ENCODE assay signal across 8 cellular contexts in the genomic region with DNA sequence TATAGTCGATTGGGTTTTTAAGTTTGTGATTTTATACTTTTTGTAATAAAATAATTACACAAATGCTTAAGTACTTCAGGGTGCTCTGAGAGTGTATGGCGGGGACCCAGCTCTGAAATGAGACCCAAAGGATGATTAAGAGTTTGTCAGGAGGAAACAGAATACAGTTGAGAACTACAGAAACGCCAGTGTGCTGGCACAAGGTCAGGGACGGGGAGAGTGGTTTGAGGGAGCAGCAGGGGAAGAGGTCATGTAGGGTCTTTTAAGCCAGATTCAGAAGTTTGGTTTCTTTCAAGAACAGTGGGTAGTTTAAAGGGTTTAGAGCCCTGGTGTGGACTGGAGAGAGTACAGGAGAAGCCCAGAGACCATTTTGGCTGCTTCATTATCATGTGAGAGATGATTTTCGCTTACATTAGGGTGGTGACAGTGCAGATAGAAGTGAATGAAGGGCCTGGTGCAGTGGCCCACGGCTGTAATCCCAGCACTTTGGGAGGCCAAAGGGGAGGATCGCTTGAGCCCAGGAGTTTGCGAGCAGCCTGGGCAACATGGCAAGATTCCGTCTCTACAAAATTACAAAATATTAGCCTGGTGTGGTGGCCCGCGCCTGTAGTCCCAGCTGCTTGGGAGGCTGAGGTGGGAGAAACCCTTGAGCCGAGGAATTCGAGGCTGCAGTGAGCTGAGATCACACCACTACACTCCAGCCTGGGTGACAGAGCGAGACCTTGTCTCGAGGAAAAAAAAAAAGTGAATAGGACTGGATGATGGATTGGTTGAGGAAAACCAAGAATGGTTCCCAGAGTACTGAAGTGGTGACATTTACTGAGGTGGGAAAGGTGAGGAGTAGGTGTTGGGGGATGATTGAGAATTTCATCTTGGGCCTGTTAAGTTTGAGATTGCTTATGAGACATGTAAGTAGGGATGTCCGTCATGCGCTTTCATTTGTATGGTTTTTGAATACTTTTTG. TPM values are rescaled to one million over a fixed set of nuclear protein-coding genes. Genes with fewer than 3 reads are reported as not detected.
DNase-seq lines count a peak whose midpoint lies in the region; TF ChIP-seq lines count a peak whose summit lies in the region.

No MANE protein-coding gene starts in this region.

- H2AFZ ChIP-seq in GM23248, result peak overlapping the region; percentile 66
- H2AFZ ChIP-seq in neuron (ENCODE audit: low read depth, low read length), result no peak overlapping the region

- peaks cover 95% of the 10 kb centered on the region for H3K79me2 ChIP-seq in GM23248 (ENCODE audit: insufficient read depth)

- H3K27me3 ChIP-seq in GM23248 (replicated peaks; ENCODE audit: insufficient read depth) (no peaks in the 10 kb centered on the region), SJSA1 (replicated peaks) (no peaks in the 10 kb centered on the region), neuron (ENCODE audit: insufficient read depth, low read length) (no peaks in the 10 kb centered on the region)

- TF ChIP-seq POLR2A in erythroblast (IDR thresholded peaks at IDR 0.05; ENCODE audit: low read length), result no peak

- DNase-seq in GM23248, result peak; percentile 80
- DNase-seq in SJSA1 (ENCODE audit: low read depth in 1 of 2, low spot score in 2 of 2), result peak in 1 of 2 experiments; percentile 44
- peak; percentile 71 to 75 for DNase-seq in erythroblast (lab: John Stamatoyannopoulos, UW)
- DNase-seq in NCI-H446 treated with DMSO at 0.1 percent for 48 hours (lab: John Stamatoyannopoulos, UW), result no peak
- DNase-seq in LoVo (ENCODE audit: low spot score), result no peak
- DNase-seq in NCI-H526 treated with DMSO at 0.1 percent for 48 hours (lab: John Stamatoyannopoulos, UW), result no peak
- no peak for DNase-seq in NCI-H187 (lab: John Stamatoyannopoulos, UW)

- peaks cover 40% of the 10 kb centered on the region for H3F3A ChIP-seq in GM23248 (ENCODE audit: insufficient read depth)

- WGBS in GM23248 (ENCODE audit: low coverage in 1 of 2, low lambda C conversion rate in 2 of 2, missing lambda C conversion rate in 2 of 2), 2 experiments, result 53 to 58% methylated on average over 17 of the region's 17 CpGs

- H3K9ac ChIP-seq in GM23248, result peak overlapping the region; percentile 95

- H3K36me3 ChIP-seq in GM23248 (ENCODE audit: low read depth) (0 out of 2 replicates have a peak, but pooled peaks cover 3% of the 10 kb centered on the region), SJSA1 (peaks cover 40% of the 10 kb centered on the region), neuron (ENCODE audit: insufficient read depth, low read length) (peaks cover 19% of the 10 kb centered on the region)

- H3K4me1 ChIP-seq in GM23248 (ENCODE audit: insufficient read depth), result peaks cover 43% of the 10 kb centered on the region
- H3K4me1 ChIP-seq in SJSA1 (replicated peaks), result peaks cover 23% of the 10 kb centered on the region
- H3K4me1 ChIP-seq in neuron (ENCODE audit: insufficient read depth, low read length), result peaks cover 26% of the 10 kb centered on the region

- H3K4me3 ChIP-seq in GM23248 (peak overlapping the region; percentile 96), SJSA1 (peak overlapping the region; percentile 77), neuron (ENCODE audit: low read length) (peak overlapping the region; percentile 96)

- H3K27ac ChIP-seq in GM23248, result peak overlapping the region; percentile 97
- peak overlapping the region; percentile 99 for H3K27ac ChIP-seq in SJSA1

- in situ Hi-C loops in GM23248 (cut with MboI), result no loop called here

- no peaks in the 10 kb centered on the region for H3K9me2 ChIP-seq in GM23248 (ENCODE audit: insufficient read depth)

- peak overlapping the region; percentile 98 for H3K4me2 ChIP-seq in GM23248 (ENCODE audit: unreplicated experiment)

- peaks cover 11% of the 10 kb centered on the region for H4K20me1 ChIP-seq in GM23248 (ENCODE audit: insufficient read depth)

- H3K9me3 ChIP-seq in GM23248 (ENCODE audit: low read depth) (no peaks in the 10 kb centered on the region), SJSA1 (replicated peaks) (no peaks in the 10 kb centered on the region), neuron (ENCODE audit: low read length) (no peaks in the 10 kb centered on the region)

RNA-seq across cellular contexts. Expression of gene ETF1, which starts 1.4 kb away (rescaled TPM):
- 124 and 136 TPM in 2 replicates for total RNA-seq in GM23248 (2014; rRNA removed; shearing (Covaris generic))
- 74.1 and 76.0 TPM in 2 replicates for polyA plus RNA-seq in GM23248 (2016; fragmentation: Nextera tagmentation; extraction: Ambion mirVana)
- 134 and 167 TPM in 2 replicates for total RNA-seq in SJSA1 (2014; rRNA removed; shearing (Covaris generic))

RNA-seq across cellular contexts. Expression of gene HSPA9, which starts 30.7 kb away (rescaled TPM):
- total RNA-seq in GM23248 (2014; rRNA removed; shearing (Covaris generic)), result 380 and 564 TPM in 2 replicates
- 225 and 233 TPM in 2 replicates for polyA plus RNA-seq in GM23248 (2016; fragmentation: Nextera tagmentation; extraction: Ambion mirVana)
- total RNA-seq in SJSA1 (2014; rRNA removed; shearing (Covaris generic)), result 478 and 665 TPM in 2 replicates

Comparison
In these comparisons a context has a peak if more than half of its experiments do, and no peak if none do; other contexts are left out.
1. DNase-seq: peak in GM23248 (single experiment) and erythroblast (2 of 2); none in NCI-H446 treated with DMSO at 0.1 percent for 48 hours (single experiment), LoVo (single experiment), NCI-H526 treated with DMSO at 0.1 percent for 48 hours (single experiment) and NCI-H187 (0 of 2).
2. Peak in every context shown above with its lines, with median percentiles within 50 percentile points of each other: H3K4me3 ChIP-seq.